Comparison of ENCODE assay signal across 8 cellular contexts in the genomic region with DNA sequence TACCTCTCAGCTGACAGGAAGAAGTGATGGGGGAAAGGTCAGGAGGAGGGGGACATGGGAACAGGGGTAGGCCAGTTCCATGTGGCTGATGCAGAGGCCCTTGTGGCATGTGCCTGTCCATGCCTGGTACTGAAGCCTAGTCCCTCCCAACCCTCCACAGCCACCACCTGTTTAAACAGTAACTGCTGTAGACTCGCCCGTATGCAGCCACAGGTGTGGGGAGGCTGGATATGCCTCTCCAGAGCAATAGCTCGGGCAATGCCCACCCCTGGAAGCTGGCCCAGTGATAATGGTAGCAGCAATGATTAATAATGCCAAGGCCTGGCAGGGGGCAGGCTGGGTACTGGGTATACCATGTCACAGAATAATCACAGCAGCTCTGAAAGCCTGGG.
DNase-seq lines count a peak whose midpoint lies in the region; ATAC-seq and TF ChIP-seq lines count a peak whose summit lies in the region.

No MANE protein-coding gene starts in this region.

- peak overlapping the region; percentile 13 for H3K4me3 ChIP-seq in choroid plexus epithelial cell (ENCODE audit: low read depth, low read length)

- ATAC-seq in GM21723 (IDR thresholded peaks at IDR 0.05; ENCODE audit: unreplicated experiment): no peak
- ATAC-seq in HG03439 (IDR thresholded peaks at IDR 0.05; ENCODE audit: unreplicated experiment): no peak

- H3K36me3 Mint-ChIP-seq in nephron (ENCODE audit: low read depth): no peaks in the 10 kb centered on the region

- peak overlapping the region; percentile 83 to 98 (median 90) for H3K27ac Mint-ChIP-seq in nephron

- peaks cover 41% of the 10 kb centered on the region for H3K4me1 Mint-ChIP-seq in nephron

- no peaks in the 10 kb centered on the region for H3K27me3 Mint-ChIP-seq in nephron (ENCODE audit: low read depth)

- DNase-seq in COR-L47 (lab: John Stamatoyannopoulos, UW) (peak; percentile 96), NCI-H146 (lab: John Stamatoyannopoulos, UW) (peak; percentile 57), choroid plexus epithelial cell (ENCODE audit: low read depth) (no peak), GM19238 (ENCODE audit: insufficient read length, low spot score) (no peak)
- no peak for DNase-seq in activated CD4-positive, alpha-beta T cell treated with anti-CD3 and anti-CD28 coated beads, Interleukin-2, amount 50 U/mL, for 4 hours

- H3K4me3 Mint-ChIP-seq in nephron: peak overlapping the region; percentile 92 to 94 (median 93)

- H3K9me3 Mint-ChIP-seq in nephron: no peaks in the 10 kb centered on the region

- no peak for TF ChIP-seq CTCF in choroid plexus epithelial cell (conservative IDR thresholded peaks at IDR 0.05; ENCODE audit: low read depth, low read length)
- TF ChIP-seq CTCF in nephron (IDR thresholded peaks at IDR 0.05; ENCODE audit: unreplicated experiment in 3 of 3): no peak

Comparison
In these comparisons a context has a peak if more than half of its experiments do, and no peak if none do; other contexts are left out.
1. DNase-seq: peak in COR-L47 (single experiment) and NCI-H146 (single experiment); none in choroid plexus epithelial cell (single experiment), GM19238 (single experiment) and activated CD4-positive, alpha-beta T cell treated with anti-CD3 and anti-CD28 coated beads, Interleukin-2, amount 50 U/mL, for 4 hours (0 of 2).